In the genomic region with DNA sequence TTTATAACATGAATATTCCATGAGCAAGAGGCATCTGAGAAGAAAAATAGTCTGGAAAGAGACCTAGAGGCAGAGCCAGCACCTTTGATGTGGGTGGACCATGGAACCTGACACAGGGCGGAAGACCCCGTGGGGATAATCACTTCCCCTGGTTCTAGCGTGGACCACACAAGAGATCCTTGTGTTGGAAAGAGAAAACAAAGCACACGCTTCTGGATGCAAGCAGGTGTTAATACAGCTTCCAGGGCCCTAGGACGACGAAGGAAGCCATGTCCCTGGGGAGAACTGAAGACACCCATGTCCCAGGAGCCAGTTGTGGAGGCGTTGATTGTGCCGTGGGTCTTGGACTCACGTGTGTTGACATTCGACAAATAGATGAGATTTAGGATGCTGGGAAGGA, we compare ENCODE assay signal across 17 cellular contexts.
DNase-seq lines count a peak whose midpoint lies in the region; ATAC-seq and TF ChIP-seq lines count a peak whose summit lies in the region.
"Had no signal": no experiment of that assay in that cellular context is flagged by ENCODE, and none has a peak within 500 bp of the region (broad histone marks: within the 10 kb centered on the region; RNA-seq: fewer than 3 reads in every experiment).

No MANE protein-coding gene starts in this region.

- H2BK12ac ChIP-seq in trophoblast cell (ENCODE audit: low read length): no peak overlapping the region

- peaks cover 6% of the 10 kb centered on the region for H3K4me1 Mint-ChIP-seq in endodermal cell
- peaks cover 30% of the 10 kb centered on the region for H3K4me1 Mint-ChIP-seq in nephron
- H3K4me1 Mint-ChIP-seq in activated CD4-positive, alpha-beta memory T cell treated with anti-CD3 and anti-CD28 coated beads for 36 hours (ENCODE audit: low read depth): no peaks in the 10 kb centered on the region
- H3K4me1 Mint-ChIP-seq: B cell, CD14-positive monocyte had no signal

- H3K9me3 Mint-ChIP-seq in endodermal cell (no peaks in the 10 kb centered on the region), nephron (peaks cover 4% of the 10 kb centered on the region)
- H3K9me3 Mint-ChIP-seq in activated CD4-positive, alpha-beta memory T cell treated with anti-CD3 and anti-CD28 coated beads for 36 hours: no peaks in the 10 kb centered on the region
- H3K9me3 Mint-ChIP-seq: CD8-positive, alpha-beta T cell had no signal

- H4K20me1 ChIP-seq in BLaER1: no peaks in the 10 kb centered on the region

- no peaks in the 10 kb centered on the region for H3K79me1 ChIP-seq in trophoblast cell (ENCODE audit: low read length)

- no peak overlapping the region for H2AFZ ChIP-seq in trophoblast cell (ENCODE audit: insufficient read depth, low read length, poor library complexity)

- no peak overlapping the region for H3K23ac ChIP-seq in trophoblast cell (ENCODE audit: low read length)

- H3K27me3 Mint-ChIP-seq in endodermal cell (ENCODE audit: insufficient read depth) (no peaks in the 10 kb centered on the region), nephron (ENCODE audit: low read depth) (peaks cover 30% of the 10 kb centered on the region)
- peaks cover 16% of the 10 kb centered on the region for H3K27me3 Mint-ChIP-seq in activated CD4-positive, alpha-beta memory T cell treated with anti-CD3 and anti-CD28 coated beads for 36 hours

- POLR2A ChIA-PET in activated CD4-positive, alpha-beta memory T cell treated with anti-CD3 and anti-CD28 coated beads for 36 hours (lab: Charles Lee): no interaction called here

- in situ Hi-C loops in G401 (cut with HindIII; ENCODE audit: low sequenced_read_pairs): no loop called here

- intact Hi-C loops in activated CD4-positive, alpha-beta memory T cell treated with anti-CD3 and anti-CD28 coated beads for 36 hours (cut with micrococcal nuclease): no loop called here

- H3K27ac ChIP-seq in BLaER1 (peak overlapping the region; percentile 78), endodermal cell (ENCODE audit: low read depth, low read length) (no peak overlapping the region), trophoblast cell (ENCODE audit: low read depth, low read length) (no peak overlapping the region)

- no peak for ATAC-seq in HG02798 (IDR thresholded peaks at IDR 0.05; ENCODE audit: poor library complexity, unreplicated experiment)
- ATAC-seq: CD8-positive, alpha-beta T cell; HCT116 had no signal

- no peak overlapping the region for H2BK5ac ChIP-seq in trophoblast cell (ENCODE audit: low read depth, low read length, poor library complexity)

- no peak overlapping the region for H3K14ac ChIP-seq in trophoblast cell (ENCODE audit: low read length)

- H3K9ac ChIP-seq in BLaER1 (no peak overlapping the region), endodermal cell (ENCODE audit: extremely low read depth, low read length, poor library complexity, severe bottlenecking) (no peak overlapping the region), trophoblast cell (ENCODE audit: low read length) (no peak overlapping the region)

- H3K36me3 ChIP-seq in BLaER1 (no peaks in the 10 kb centered on the region), endodermal cell (ENCODE audit: control insufficient read depth, insufficient read depth, low read length) (no peaks in the 10 kb centered on the region), trophoblast cell (ENCODE audit: control insufficient read depth in 1 of 2, insufficient read depth in 2 of 2, low read length in 2 of 2) (no peaks in the 10 kb centered on the region)

- H4K91ac ChIP-seq in trophoblast cell (ENCODE audit: low read depth, low read length): no peak overlapping the region

- WGBS in endodermal cell (ENCODE audit: insufficient coverage in 1 of 2, insufficient read length in 1 of 2), 2 experiments: 93% methylated on average over 9 to 10 of the region's 10 CpGs
- WGBS in trophoblast cell (ENCODE audit: extremely low coverage, insufficient coverage, insufficient read length): no CpG with 5 or more reads among the region's 10 CpGs

- no peak overlapping the region for H2BK120ac ChIP-seq in trophoblast cell (ENCODE audit: insufficient read depth, low read length, poor library complexity)

- H4K12ac ChIP-seq in trophoblast cell (ENCODE audit: low read depth, low read length): no peak overlapping the region

- no peak for TF ChIP-seq CTCF in endodermal cell (conservative IDR thresholded peaks at IDR 0.05)
- TF ChIP-seq CTCF in nephron (IDR thresholded peaks at IDR 0.05; ENCODE audit: unreplicated experiment in 3 of 3): no peak

- H3K4me3 ChIP-seq in BLaER1 (no peak overlapping the region), endodermal cell (ENCODE audit: low read length) (no peak overlapping the region), trophoblast cell (ENCODE audit: low read depth, low read length) (no peak overlapping the region)

- no peak overlapping the region for H3K18ac ChIP-seq in trophoblast cell (ENCODE audit: low read length)

- H3K36me3 Mint-ChIP-seq in endodermal cell (ENCODE audit: low read depth) (no peaks in the 10 kb centered on the region), nephron (ENCODE audit: low read depth) (no peaks in the 10 kb centered on the region)
- no peaks in the 10 kb centered on the region for H3K36me3 Mint-ChIP-seq in activated CD4-positive, alpha-beta memory T cell treated with anti-CD3 and anti-CD28 coated beads for 36 hours
- H3K36me3 Mint-ChIP-seq: CD8-positive, alpha-beta T cell had no signal

- H3K27me3 ChIP-seq in BLaER1: peaks cover 11% of the 10 kb centered on the region; the same call in 1 of the 2 replicates
- H3K27me3 ChIP-seq in endodermal cell (ENCODE audit: control insufficient read depth, insufficient read depth, low read length, poor library complexity, severe bottlenecking): no peaks in the 10 kb centered on the region
- no peaks in the 10 kb centered on the region for H3K27me3 ChIP-seq in trophoblast cell (ENCODE audit: insufficient read depth, low read length)

- no peak overlapping the region for H3K27ac Mint-ChIP-seq in endodermal cell
- H3K27ac Mint-ChIP-seq in nephron: peak overlapping the region in 2 of 3 experiments; percentile 38 to 71
- H3K27ac Mint-ChIP-seq in activated CD4-positive, alpha-beta memory T cell treated with anti-CD3 and anti-CD28 coated beads for 36 hours: no peak overlapping the region
- H3K27ac Mint-ChIP-seq: B cell; CD14-positive monocyte; CD8-positive, alpha-beta T cell had no signal

- no peaks in the 10 kb centered on the region; the same call in 1 of the 2 replicates for H3K9me3 ChIP-seq in BLaER1
- H3K9me3 ChIP-seq in endodermal cell (ENCODE audit: control insufficient read depth, low read length): no peaks in the 10 kb centered on the region
- H3K9me3 ChIP-seq in trophoblast cell (ENCODE audit: insufficient read depth, low read depth, low read length): peaks cover 4% of the 10 kb centered on the region

- no peaks in the 10 kb centered on the region for H3K79me2 ChIP-seq in trophoblast cell (ENCODE audit: control insufficient read depth, insufficient read depth, low read length, poor library complexity)

- H3K4me2 ChIP-seq in BLaER1 (peak overlapping the region; percentile 91), trophoblast cell (ENCODE audit: low read length) (no peak overlapping the region)

- no peak overlapping the region for H4K8ac ChIP-seq in trophoblast cell (ENCODE audit: low read depth, low read length)

- no peak overlapping the region for H3K4ac ChIP-seq in trophoblast cell (ENCODE audit: low read depth, low read length)

- H3K4me3 Mint-ChIP-seq in endodermal cell: no peak overlapping the region
- peak overlapping the region in 1 of 3 experiments; percentile 45 for H3K4me3 Mint-ChIP-seq in nephron
- H3K4me3 Mint-ChIP-seq in activated CD4-positive, alpha-beta memory T cell treated with anti-CD3 and anti-CD28 coated beads for 36 hours: no peak overlapping the region
- H3K4me3 Mint-ChIP-seq: B cell; CD14-positive monocyte; CD8-positive, alpha-beta T cell had no signal

- H3K4me1 ChIP-seq in BLaER1: peaks cover 100% of the 10 kb centered on the region
- H3K4me1 ChIP-seq in endodermal cell (ENCODE audit: control insufficient read depth, insufficient read depth, low read length): no peaks in the 10 kb centered on the region
- H3K4me1 ChIP-seq in trophoblast cell (ENCODE audit: control insufficient read depth in 1 of 2, insufficient read depth in 2 of 2, low read length in 2 of 2): no peaks in the 10 kb centered on the region

- CTCF ChIA-PET in activated CD4-positive, alpha-beta memory T cell treated with anti-CD3 and anti-CD28 coated beads for 36 hours (lab: Charles Lee): no interaction called here

- H2AK5ac ChIP-seq in trophoblast cell (ENCODE audit: low read length): no peak overlapping the region

- peak; percentile 1 for DNase-seq in G401 (ENCODE audit: low spot score)
- peak; percentile 17 for DNase-seq in endodermal cell
- DNase-seq in trophoblast cell: no peak
- no peak for DNase-seq in activated CD4-positive, alpha-beta memory T cell treated with anti-CD3 and anti-CD28 coated beads for 36 hours
- no peak for DNase-seq in NCI-H446 (lab: John Stamatoyannopoulos, UW)
- DNase-seq: CD8-positive, alpha-beta T cell; COR-L47; DMS153; DMS79 treated with DMSO at 0.1 percent for 48 hours; EL; GDM1 had no signal

Comparison
In these comparisons a context has a peak if more than half of its experiments do, and no peak if none do; other contexts are left out.
1. DNase-seq: peak in G401 (single experiment) and endodermal cell (single experiment); none in trophoblast cell (0 of 2), activated CD4-positive, alpha-beta memory T cell treated with anti-CD3 and anti-CD28 coated beads for 36 hours (single experiment) and NCI-H446 (0 of 2).
2. H3K27ac Mint-ChIP-seq: peak in nephron (2 of 3); none in endodermal cell (single experiment) and activated CD4-positive, alpha-beta memory T cell treated with anti-CD3 and anti-CD28 coated beads for 36 hours (single experiment).